Comparison of ENCODE assay signal across 18 cellular contexts in the genomic region with DNA sequence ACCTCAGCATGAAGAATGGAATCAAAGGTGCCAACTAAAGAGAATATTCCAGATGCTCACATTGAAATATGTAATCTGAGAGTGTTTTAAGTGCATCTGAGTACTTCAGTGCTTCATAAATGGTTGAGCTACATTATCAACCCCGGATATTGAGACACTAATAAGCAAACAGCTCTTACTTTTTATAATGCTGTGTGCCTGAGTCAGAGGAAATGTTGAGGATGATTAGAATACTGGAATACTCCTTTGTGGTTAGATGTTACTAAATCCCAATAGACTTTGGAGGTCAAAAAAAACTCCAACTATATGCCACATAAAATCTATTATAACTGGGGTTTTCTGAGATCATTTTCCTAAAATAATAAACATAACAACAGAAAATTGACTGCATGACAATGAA. TPM values are rescaled to one million over a fixed set of nuclear protein-coding genes. Genes with fewer than 3 reads are reported as not detected.
DNase-seq lines count a peak whose midpoint lies in the region; ATAC-seq and TF ChIP-seq lines count a peak whose summit lies in the region.
"Had no signal": no experiment of that assay in that cellular context is flagged by ENCODE, and none has a peak within 500 bp of the region (broad histone marks: within the 10 kb centered on the region; RNA-seq: fewer than 3 reads in every experiment).

No MANE protein-coding gene starts in this region.

- TF ChIP-seq POLR2A in upper lobe of left lung (IDR thresholded peaks at IDR 0.05), result no peak

- ATAC-seq in upper lobe of left lung (ENCODE audit: low FRiP score in 2 of 2) (no peak), GM21528 (IDR thresholded peaks at IDR 0.05; ENCODE audit: low FRiP score, unreplicated experiment) (no peak)
- ATAC-seq: CD8-positive, alpha-beta T cell; right cardiac atrium; Right ventricle myocardium inferior; stimulated activated naive CD8-positive, alpha-beta T cell treated with anti-CD3 and anti-CD28 coated beads, Interleukin-15, amount 100 ng/mL, for 72 hours had no signal

- no peaks in the 10 kb centered on the region for H3K9me3 ChIP-seq in upper lobe of left lung
- H3K9me3 ChIP-seq: neutrophil had no signal

- H3K36me3 ChIP-seq in upper lobe of left lung, result no peaks in the 10 kb centered on the region
- H3K36me3 ChIP-seq: neutrophil had no signal

- H3K27ac ChIP-seq in upper lobe of left lung, result no peak overlapping the region
- H3K27ac ChIP-seq: neutrophil had no signal

- H3K27me3 ChIP-seq in upper lobe of left lung, result no peaks in the 10 kb centered on the region

- 57 to 58% methylated on average over 1 of the region's 1 CpG for WGBS in upper lobe of left lung, 2 donors

- TF ChIP-seq CTCF in upper lobe of left lung (IDR thresholded peaks at IDR 0.05), result no peak

- H3K4me1 ChIP-seq in upper lobe of left lung, result no peaks in the 10 kb centered on the region

- peak; percentile 48 for DNase-seq in NCI-H1105 treated with DMSO at 0.1 percent for 48 hours (lab: John Stamatoyannopoulos, UW)
- DNase-seq in NCI-H1105 (lab: John Stamatoyannopoulos, UW), result no peak
- peak; percentile 80 for DNase-seq in HT1080 (ENCODE audit: low read depth)
- peak; percentile 8 for DNase-seq in amniotic epithelial cell (ENCODE audit: low read depth)
- peak; percentile 1 for DNase-seq in myocyte (ENCODE audit: low read depth)
- no peak for DNase-seq in upper lobe of left lung
- no peak for DNase-seq in COLO829 (ENCODE audit: low spot score)
- DNase-seq: CD8-positive, alpha-beta T cell; central memory CD4-positive, alpha-beta T cell; DND-41; effector CD8-positive, alpha-beta T cell; NCI-H2227 treated with DMSO at 0.1 percent for 48 hours; NK-92 treated with Interleukin-12 subunit alpha and Interleukin-12 subunit beta, amount 100 ng/mL, for 24 hours; right cardiac atrium; stimulated activated naive CD8-positive, alpha-beta T cell treated with anti-CD3 and anti-CD28 coated beads, Interleukin-15, amount 100 ng/mL, for 72 hours had no signal

- H3K4me3 ChIP-seq in upper lobe of left lung, result no peak overlapping the region

- TF ChIP-seq EP300 in upper lobe of left lung (IDR thresholded peaks at IDR 0.05), result no peak

RNA-seq across cellular contexts. Expression of a gene that starts 12.5 kb away (rescaled TPM):
- not detected in 2 replicates for total RNA-seq in HT1080 (2014; rRNA removed; shearing (Covaris generic))
- not detected in 2 replicates for polyA plus RNA-seq in HT1080 (2015; cell fraction: cytosol; rRNA removed)
- polyA plus RNA-seq in HT1080 (2015; cell fraction: nucleus; rRNA removed), result not detected in 2 replicates
- not detected in 2 replicates for total RNA-seq in myocyte
- not detected for polyA plus RNA-seq in myocyte (2012)
- total RNA-seq in upper lobe of left lung, result 10 to 100 TPM; 12.6 to 25.1 (median 19.7) TPM

Comparison
In these comparisons a context has a peak if more than half of its experiments do, and no peak if none do; other contexts are left out.
1. DNase-seq: peak in NCI-H1105 treated with DMSO at 0.1 percent for 48 hours (single experiment), HT1080 (single experiment), amniotic epithelial cell (single experiment) and myocyte (single experiment); none in NCI-H1105 (single experiment), upper lobe of left lung (0 of 2) and COLO829 (single experiment).
2. RNA of a gene that starts 12.5 kb away (total RNA-seq): 12.6 to 25.1 TPM in upper lobe of left lung; not detected in HT1080 and not detected in myocyte; every median in the first group is over 10 times any median in the second.